1 cellular context compared by ENCODE assay signal in the genomic region with DNA sequence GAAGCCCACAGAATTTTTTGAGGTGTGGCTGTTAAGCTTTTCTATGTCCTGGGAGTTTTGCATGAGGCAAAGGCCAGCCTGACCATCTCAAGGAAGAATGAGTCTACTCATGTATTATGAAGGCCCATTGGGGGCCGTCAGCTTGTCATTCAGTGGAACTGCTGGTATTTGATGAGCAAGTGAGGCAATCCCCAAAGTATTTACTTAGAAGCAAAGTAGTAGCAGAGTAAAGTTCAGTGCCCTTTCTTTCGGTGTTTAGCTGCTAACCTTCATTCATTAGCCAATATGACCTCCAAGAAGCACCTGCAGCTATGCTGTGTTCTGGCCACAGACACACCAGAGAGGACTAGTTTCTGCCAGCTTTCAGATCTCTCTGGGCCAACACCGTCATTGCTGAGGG.
TF ChIP-seq lines count a peak whose summit lies in the region.

No MANE protein-coding gene starts in this region.

TF ChIP-seq in liver, 16 proteins besides CTCF, POLR2A, EP300 and RAD21 (continued from another document):
- TF ChIP-seq, protein P1, sequence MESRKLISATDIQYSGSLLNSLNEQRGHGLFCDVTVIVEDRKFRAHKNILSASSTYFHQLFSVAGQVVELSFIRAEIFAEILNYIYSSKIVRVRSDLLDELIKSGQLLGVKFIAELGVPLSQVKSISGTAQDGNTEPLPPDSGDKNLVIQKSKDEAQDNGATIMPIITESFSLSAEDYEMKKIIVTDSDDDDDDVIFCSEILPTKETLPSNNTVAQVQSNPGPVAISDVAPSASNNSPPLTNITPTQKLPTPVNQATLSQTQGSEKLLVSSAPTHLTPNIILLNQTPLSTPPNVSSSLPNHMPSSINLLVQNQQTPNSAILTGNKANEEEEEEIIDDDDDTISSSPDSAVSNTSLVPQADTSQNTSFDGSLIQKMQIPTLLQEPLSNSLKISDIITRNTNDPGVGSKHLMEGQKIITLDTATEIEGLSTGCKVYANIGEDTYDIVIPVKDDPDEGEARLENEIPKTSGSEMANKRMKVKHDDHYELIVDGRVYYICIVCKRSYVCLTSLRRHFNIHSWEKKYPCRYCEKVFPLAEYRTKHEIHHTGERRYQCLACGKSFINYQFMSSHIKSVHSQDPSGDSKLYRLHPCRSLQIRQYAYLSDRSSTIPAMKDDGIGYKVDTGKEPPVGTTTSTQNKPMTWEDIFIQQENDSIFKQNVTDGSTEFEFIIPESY (IDR thresholded peaks at IDR 0.05), result no peak
- TF ChIP-seq HNF4G (IDR thresholded peaks at IDR 0.05), result no peak
- TF ChIP-seq TAF1 (conservative IDR thresholded peaks at IDR 0.05), result no peak
